In genomic region chr2:227503433-227504406, GRCh38 we compare ENCODE assay signal across 8 cellular contexts. TPM values are rescaled to one million over a fixed set of nuclear protein-coding genes. Genes with fewer than 3 reads are reported as not detected.
DNase-seq lines count a peak whose midpoint lies in the region; ATAC-seq lines count a peak whose summit lies in the region.

No MANE protein-coding gene starts in this region.

- H3K27me3 ChIP-seq in subcutaneous abdominal adipose tissue (ENCODE audit: control insufficient read depth in 5 of 5, insufficient read depth in 4 of 5, low read length in 5 of 5), result no peaks in the 10 kb centered on the region

- peaks cover 0 to 40% (median 22%) of the 10 kb centered on the region in 5 donors for H3K4me1 ChIP-seq in subcutaneous abdominal adipose tissue (ENCODE audit: control insufficient read depth in 5 of 5, insufficient read depth in 5 of 5, low read length in 5 of 5)

- no peak overlapping the region for H3K4me3 ChIP-seq in subcutaneous abdominal adipose tissue (ENCODE audit: low read depth in 1 of 5, low read length in 5 of 5)

- peaks cover 9% of the 10 kb centered on the region for H3K36me3 Mint-ChIP-seq in activated naive CD4-positive, alpha-beta T cell treated with anti-CD3 and anti-CD28 coated beads, Interleukin-2, amount 10 ng/mL, durations not matched to agents 7 days and 5 days

- H3K27ac Mint-ChIP-seq in activated naive CD4-positive, alpha-beta T cell treated with anti-CD3 and anti-CD28 coated beads, Interleukin-2, amount 10 ng/mL, durations not matched to agents 7 days and 5 days, result no peak overlapping the region

- CTCF ChIA-PET in activated naive CD4-positive, alpha-beta T cell treated with anti-CD3 and anti-CD28 coated beads, Interleukin-2, amount 10 ng/mL, durations not matched to agents 7 days and 5 days (lab: Charles Lee), result no interaction called here

- no peaks in the 10 kb centered on the region for H3K9me3 Mint-ChIP-seq in activated naive CD4-positive, alpha-beta T cell treated with anti-CD3 and anti-CD28 coated beads, Interleukin-2, amount 10 ng/mL, durations not matched to agents 7 days and 5 days

- DNase-seq in DMS53 (lab: John Stamatoyannopoulos, UW) (peak; percentile 55), DMS53 treated with DMSO at 0.1 percent for 48 hours (lab: John Stamatoyannopoulos, UW; ENCODE audit: unreplicated experiment) (no peak), UCSD-AML1 (lab: John Stamatoyannopoulos, UW; ENCODE audit: unreplicated experiment) (peak; percentile 13), left cardiac atrium (peak; percentile 45), NCI-H2227 (lab: John Stamatoyannopoulos, UW; ENCODE audit: unreplicated experiment) (no peak)
- no peak for DNase-seq in activated naive CD4-positive, alpha-beta T cell treated with anti-CD3 and anti-CD28 coated beads, Interleukin-2, amount 10 ng/mL, durations not matched to agents 7 days and 5 days

- peaks cover 25% of the 10 kb centered on the region for H3K4me1 Mint-ChIP-seq in activated naive CD4-positive, alpha-beta T cell treated with anti-CD3 and anti-CD28 coated beads, Interleukin-2, amount 10 ng/mL, durations not matched to agents 7 days and 5 days

- intact Hi-C loops in left cardiac atrium (cut with DNase I), result no loop called here

- H3K9ac ChIP-seq in subcutaneous abdominal adipose tissue (ENCODE audit: low read length in 5 of 5), result peak overlapping the region in 2 of 5 donors; percentile 55 to 56

- no peaks in the 10 kb centered on the region for H3K27me3 Mint-ChIP-seq in activated naive CD4-positive, alpha-beta T cell treated with anti-CD3 and anti-CD28 coated beads, Interleukin-2, amount 10 ng/mL, durations not matched to agents 7 days and 5 days

- no peak overlapping the region for H3K4me3 Mint-ChIP-seq in activated naive CD4-positive, alpha-beta T cell treated with anti-CD3 and anti-CD28 coated beads, Interleukin-2, amount 10 ng/mL, durations not matched to agents 7 days and 5 days

- H3K9me3 ChIP-seq in subcutaneous abdominal adipose tissue (ENCODE audit: control insufficient read depth in 5 of 5, low read length in 5 of 5), result no peaks in the 10 kb centered on the region

- ATAC-seq in left cardiac atrium (peak; percentile 53 to 92), GM18502 (IDR thresholded peaks at IDR 0.05; ENCODE audit: poor library complexity, unreplicated experiment) (no peak)

- H3K27ac ChIP-seq in subcutaneous abdominal adipose tissue (ENCODE audit: low read depth, low read length), result peak overlapping the region; percentile 88

- H3K36me3 ChIP-seq in subcutaneous abdominal adipose tissue (ENCODE audit: control insufficient read depth in 5 of 5, insufficient read depth in 5 of 5, low read length in 5 of 5), result peaks cover 0 to 6% (median 2%) of the 10 kb centered on the region in 5 donors

RNA-seq across cellular contexts. Expression of gene AGFG1, which starts 31.8 kb away (rescaled TPM):
- 10 to 100 TPM; 61.4 to 78.2 TPM for total RNA-seq in left cardiac atrium

Comparison
In these comparisons a context has a peak if more than half of its experiments do, and no peak if none do; other contexts are left out.
1. DNase-seq: peak in DMS53 (single experiment), UCSD-AML1 (single experiment) and left cardiac atrium (single experiment); none in DMS53 treated with DMSO at 0.1 percent for 48 hours (single experiment), activated naive CD4-positive, alpha-beta T cell treated with anti-CD3 and anti-CD28 coated beads, Interleukin-2, amount 10 ng/mL, durations not matched to agents 7 days and 5 days (single experiment) and NCI-H2227 (single experiment).